9 cellular contexts compared by ENCODE assay signal in the genomic region with DNA sequence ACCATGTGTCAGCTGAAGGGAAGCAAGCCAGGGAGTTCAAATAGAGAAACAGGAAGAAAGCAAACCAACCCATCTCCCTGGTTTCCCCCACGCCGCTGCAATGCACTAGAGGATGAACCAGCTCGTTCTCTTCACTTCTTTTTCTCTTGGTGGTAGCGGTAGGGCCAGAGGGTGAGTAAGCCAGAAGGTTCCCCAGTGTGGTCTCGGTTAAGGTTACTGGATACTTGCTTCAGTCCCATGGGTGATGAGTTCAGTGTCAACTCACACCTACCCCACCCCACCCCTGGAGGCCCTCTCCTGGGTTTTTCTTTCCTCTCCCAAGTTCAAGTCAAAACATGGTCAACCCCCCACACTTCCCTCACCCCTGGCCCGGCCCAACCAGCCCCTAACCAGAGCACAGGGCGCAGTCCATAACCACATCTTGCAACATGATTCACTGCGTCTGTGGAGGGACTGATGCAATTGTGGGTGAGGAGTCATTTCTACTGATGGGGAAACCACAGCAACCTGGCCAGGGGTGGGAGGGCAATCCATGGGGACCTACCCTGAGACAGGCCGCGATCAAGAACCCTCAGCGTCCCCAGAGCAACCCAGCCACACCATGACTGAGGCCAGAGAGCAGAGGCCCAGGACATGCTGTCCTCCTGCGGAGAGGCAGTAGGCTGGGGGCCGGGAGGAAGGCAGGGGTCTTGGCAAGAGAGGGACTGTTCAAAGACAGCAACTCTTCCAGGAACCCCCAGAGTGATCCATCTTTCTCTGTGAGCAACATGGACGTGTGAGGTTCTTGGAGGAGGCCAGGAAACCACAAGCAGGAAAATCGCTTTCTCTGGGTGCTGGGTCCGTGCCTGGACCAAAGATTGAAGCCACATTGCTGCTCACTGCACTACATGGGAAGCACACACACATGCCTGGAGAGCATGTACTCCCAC.
DNase-seq lines count a peak whose midpoint lies in the region; ATAC-seq, FAIRE-seq and TF ChIP-seq lines count a peak whose summit lies in the region.
"Had no signal": no experiment of that assay in that cellular context is flagged by ENCODE, and none has a peak within 500 bp of the region (broad histone marks: within the 10 kb centered on the region; RNA-seq: fewer than 3 reads in every experiment).

No MANE protein-coding gene starts in this region.

- peak overlapping the region; percentile 92 for H3K27ac ChIP-seq in Panc1 (ENCODE audit: low read length)
- peak overlapping the region; percentile 94 for H3K27ac ChIP-seq in neutrophil
- H3K27ac ChIP-seq: VCaP had no signal

- H3K9me3 ChIP-seq in Panc1 (ENCODE audit: control insufficient read depth, insufficient read depth, low read depth, low read length) (no peaks in the 10 kb centered on the region), neutrophil (no peaks in the 10 kb centered on the region)

- peak overlapping the region; percentile 45 for H3K4me3 Mint-ChIP-seq in activated naive CD8-positive, alpha-beta T cell treated with anti-CD3 and anti-CD28 coated beads, Interleukin-2, amount 10 ng/mL, durations not matched to agents 7 days and 5 days

- in situ Hi-C loops in Panc1 (cut with HindIII; ENCODE audit: low pct_unique_long_range_greater_than_20kb, low sequenced_read_pairs), result no loop called here

- no peak for FAIRE-seq in HTR-8/SVneo (lab: Jason Lieb, UNC)

- ATAC-seq in GM18517 (IDR thresholded peaks at IDR 0.05; ENCODE audit: unreplicated experiment), result peak; percentile 64
- peak; percentile 67 for ATAC-seq in HG02852 (IDR thresholded peaks at IDR 0.05; ENCODE audit: unreplicated experiment)
- ATAC-seq in Panc1, result no peak
- peak; percentile 66 for ATAC-seq in activated naive CD8-positive, alpha-beta T cell treated with anti-CD3 and anti-CD28 coated beads, Interleukin-2, amount 10 ng/mL, durations not matched to agents 7 days and 5 days (ENCODE audit: low read depth)

- peaks cover 63% of the 10 kb centered on the region for H3K4me1 Mint-ChIP-seq in activated naive CD8-positive, alpha-beta T cell treated with anti-CD3 and anti-CD28 coated beads, Interleukin-2, amount 10 ng/mL, durations not matched to agents 7 days and 5 days

- CTCF ChIA-PET in Panc1 (lab: Charles Lee), result no interaction called here

- H3K27me3 Mint-ChIP-seq in activated naive CD8-positive, alpha-beta T cell treated with anti-CD3 and anti-CD28 coated beads, Interleukin-2, amount 10 ng/mL, durations not matched to agents 7 days and 5 days, result peaks cover 57% of the 10 kb centered on the region

- H3K36me3 Mint-ChIP-seq in activated naive CD8-positive, alpha-beta T cell treated with anti-CD3 and anti-CD28 coated beads, Interleukin-2, amount 10 ng/mL, durations not matched to agents 7 days and 5 days, result peaks cover 9% of the 10 kb centered on the region

- H3K9me3 Mint-ChIP-seq in activated naive CD8-positive, alpha-beta T cell treated with anti-CD3 and anti-CD28 coated beads, Interleukin-2, amount 10 ng/mL, durations not matched to agents 7 days and 5 days, result peaks cover 2% of the 10 kb centered on the region

- intact Hi-C loops in Panc1 (cut with micrococcal nuclease; ENCODE audit: unreplicated experiment), result loop anchor here (5.0 kb wide), 1 partner anchor 1009 kb away; no protein-coding TSS in a partner anchor

- no peaks in the 10 kb centered on the region for H3K27me3 ChIP-seq in Panc1 (ENCODE audit: control insufficient read depth, insufficient read depth, low read length)
- H3K27me3 ChIP-seq in neutrophil, result no peaks in the 10 kb centered on the region

- POLR2A ChIA-PET in Panc1 (lab: Charles Lee), result no interaction called here
- POLR2A ChIA-PET in activated naive CD8-positive, alpha-beta T cell treated with anti-CD3 and anti-CD28 coated beads, Interleukin-2, amount 10 ng/mL, durations not matched to agents 7 days and 5 days (lab: Charles Lee), result interaction anchor here (0.6 to 1.4 kb wide), 10 partner anchors 15 to 1018 kb away, joined by 3 to 5 read pairs (median 3); a partner anchor contains a TSS

- no peak overlapping the region for H3K4me3 ChIP-seq in Panc1 (ENCODE audit: low read depth in 2 of 2, low read length in 2 of 2)
- H3K4me3 ChIP-seq in neutrophil (ENCODE audit: low read depth in 1 of 2, low read length in 1 of 2), result peak overlapping the region; percentile 36 to 39

- peaks cover 27% of the 10 kb centered on the region for H3K4me1 ChIP-seq in Panc1 (ENCODE audit: control insufficient read depth, insufficient read depth, low read length)
- peaks cover 88 to 98% of the 10 kb centered on the region in 2 experiments for H3K4me1 ChIP-seq in neutrophil (ENCODE audit: control insufficient read depth in 1 of 2, insufficient read depth in 1 of 2, low read depth in 1 of 2, low read length in 1 of 2)

- no peaks in the 10 kb centered on the region for H3K36me3 ChIP-seq in Panc1 (ENCODE audit: control insufficient read depth, insufficient read depth, low read length)
- no peaks in the 10 kb centered on the region for H3K36me3 ChIP-seq in neutrophil

- DNase-seq in Panc1 (ENCODE audit: low read depth, low spot score) (no peak), HTR-8/SVneo (ENCODE audit: insufficient read length, low spot score) (no peak), NCI-H774 (lab: John Stamatoyannopoulos, UW) (no peak), NCI-H526 (lab: John Stamatoyannopoulos, UW) (no peak)
- peak; percentile 77 for DNase-seq in activated naive CD8-positive, alpha-beta T cell treated with anti-CD3 and anti-CD28 coated beads, Interleukin-2, amount 10 ng/mL, durations not matched to agents 7 days and 5 days

- TF ChIP-seq CTCF in Panc1 (IDR thresholded peaks at IDR 0.05), result no peak
- TF ChIP-seq CTCF in neutrophil (IDR thresholded peaks at IDR 0.05), result peak; percentile 35

- H3K27ac Mint-ChIP-seq in activated naive CD8-positive, alpha-beta T cell treated with anti-CD3 and anti-CD28 coated beads, Interleukin-2, amount 10 ng/mL, durations not matched to agents 7 days and 5 days, result peak overlapping the region; percentile 79

- BruUV-seq in Panc1 (replicated peaks; lab: Mats Ljungman, UMichigan), result no TSS peak

Comparison
In these comparisons a context has a peak if more than half of its experiments do, and no peak if none do; other contexts are left out.
1. H3K4me3 ChIP-seq: peak in neutrophil (2 of 2); none in Panc1 (0 of 2).